In genomic region chr1:66271904-66272254, GRCh38 we compare ENCODE assay signal across 9 cellular contexts.
DNase-seq lines count a peak whose midpoint lies in the region; ATAC-seq and TF ChIP-seq lines count a peak whose summit lies in the region.
"Had no signal": no experiment of that assay in that cellular context is flagged by ENCODE, and none has a peak within 500 bp of the region (broad histone marks: within the 10 kb centered on the region; RNA-seq: fewer than 3 reads in every experiment).

No MANE protein-coding gene starts in this region.

- no peaks in the 10 kb centered on the region for H3K27me3 Mint-ChIP-seq in T-helper 17 cell

- H3K4me1 Mint-ChIP-seq in T-helper 17 cell = peaks cover 41% of the 10 kb centered on the region

- no peak for ATAC-seq in T-helper 17 cell

- POLR2A ChIA-PET in GM10248 (lab: Yijun Ruan, JAX) = no interaction called here

- TF ChIP-seq CTCF in foreskin fibroblast (IDR thresholded peaks at IDR 0.05; ENCODE audit: low read depth, low read length) (no peak), GM10248 (IDR thresholded peaks at IDR 0.05; ENCODE audit: control extremely low read depth, extremely low read depth, low read depth, missing control alignments) (no peak)

- CTCF ChIA-PET in GM10248 (lab: Yijun Ruan, JAX) = interaction anchor here (1.6 to 2.3 kb wide), 4 partner anchors 11 to 174 kb away, joined by 4 to 11 read pairs (median 6); no protein-coding TSS in a partner anchor

- peak overlapping the region; percentile 5 to 23 for H3K4me3 ChIP-seq in foreskin fibroblast (ENCODE audit: low read depth in 1 of 2, low read length in 2 of 2)

- peak overlapping the region; percentile 73 for H3K4me3 Mint-ChIP-seq in T-helper 17 cell

- peaks cover 2% of the 10 kb centered on the region for H3K36me3 Mint-ChIP-seq in T-helper 17 cell (ENCODE audit: low read depth)

- H3K9me3 ChIP-seq in T-helper 17 cell (ENCODE audit: control insufficient read depth, low read length, poor library complexity, severe bottlenecking) = no peaks in the 10 kb centered on the region
- H3K9me3 ChIP-seq: neutrophil had no signal

- DNase-seq in GM04504 (ENCODE audit: low read depth) = peak; percentile 62
- DNase-seq in T-helper 17 cell = no peak
- DNase-seq in foreskin fibroblast = peak; percentile 45 to 72
- peak; percentile 69 for DNase-seq in pons (ENCODE audit: low spot score)
- no peak for DNase-seq in GM10248 (ENCODE audit: extremely low spot score)
- DNase-seq in HUDEP-2 (lab: John Stamatoyannopoulos, UW; ENCODE audit: unreplicated experiment in 76 of 76) = no peak
- DNase-seq in NCI-H2081 (lab: John Stamatoyannopoulos, UW) = no peak
- DNase-seq in SKM-1 (lab: John Stamatoyannopoulos, UW; ENCODE audit: unreplicated experiment) = no peak

- peak overlapping the region; percentile 88 for H3K27ac Mint-ChIP-seq in T-helper 17 cell

Comparison
In these comparisons a context has a peak if more than half of its experiments do, and no peak if none do; other contexts are left out.
1. DNase-seq: peak in GM04504 (single experiment), foreskin fibroblast (2 of 2) and pons (single experiment); none in T-helper 17 cell (0 of 3), GM10248 (single experiment), HUDEP-2 (0 of 76), NCI-H2081 (0 of 2) and SKM-1 (single experiment).